Comparison of ENCODE assay signal across 18 cellular contexts in the genomic region with DNA sequence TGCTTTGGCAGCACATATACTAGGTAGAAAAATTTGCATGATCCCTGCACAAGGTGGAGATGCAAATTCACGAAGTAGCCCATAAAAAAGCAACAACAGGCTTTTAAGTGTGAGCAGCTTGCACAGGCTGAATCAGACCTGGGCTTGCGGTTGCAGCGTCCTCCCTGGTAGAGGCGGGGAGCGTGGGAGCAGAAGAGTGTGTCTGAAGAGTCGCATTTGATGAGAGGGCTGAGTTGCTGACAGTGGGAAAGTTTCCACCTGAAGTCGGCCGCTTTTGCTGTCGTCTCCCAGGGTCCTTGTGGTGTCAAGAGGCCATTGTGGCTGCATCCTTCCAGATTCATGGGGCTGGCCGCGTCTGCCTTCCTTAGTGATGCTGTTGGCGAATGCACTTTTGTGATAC. TPM values are rescaled to one million over a fixed set of nuclear protein-coding genes. Genes with fewer than 3 reads are reported as not detected.
DNase-seq lines count a peak whose midpoint lies in the region; ATAC-seq and TF ChIP-seq lines count a peak whose summit lies in the region.
"Had no signal": no experiment of that assay in that cellular context is flagged by ENCODE, and none has a peak within 500 bp of the region (broad histone marks: within the 10 kb centered on the region; RNA-seq: fewer than 3 reads in every experiment).

No MANE protein-coding gene starts in this region.

- H3K27me3 ChIP-seq in GM23338 (ENCODE audit: insufficient read depth), result no peaks in the 10 kb centered on the region
- H3K27me3 ChIP-seq: SJCRH30 had no signal

- DNase-seq in DMS79 (lab: John Stamatoyannopoulos, UW) (peak; percentile 85), GM23338 (ENCODE audit: low spot score) (no peak), NCI-H526 treated with DMSO at 0.1 percent for 48 hours (lab: John Stamatoyannopoulos, UW) (peak; percentile 96), germinal center (ENCODE audit: low spot score) (peak; percentile 29), NCI-H69 (lab: John Stamatoyannopoulos, UW) (no peak), T-helper 9 cell (no peak), progenitor cell of endocrine pancreas (ENCODE audit: low spot score, unreplicated experiment) (no peak), epidermal melanocyte (ENCODE audit: insufficient read length, low spot score) (no peak)
- DNase-seq: C1 segment of cervical spinal cord, GM23248, MV-4-11, NCI-H1436, NCI-H2081, NCI-H226, NCI-H748 treated with DMSO at 0.1 percent for 48 hours, PC-3, SJCRH30 had no signal

- peaks cover 2% of the 10 kb centered on the region for H3K27me3 Mint-ChIP-seq in GM23338 (ENCODE audit: insufficient read depth, low read depth, poor library complexity)
- no peaks in the 10 kb centered on the region for H3K27me3 Mint-ChIP-seq in progenitor cell of endocrine pancreas

- H3K36me3 Mint-ChIP-seq in GM23338 (ENCODE audit: low read depth) (peaks cover 20% of the 10 kb centered on the region), progenitor cell of endocrine pancreas (ENCODE audit: insufficient read depth) (peaks cover 14% of the 10 kb centered on the region)

- no peak overlapping the region for H3K4me3 ChIP-seq in GM23338
- H3K4me3 ChIP-seq: A549, GM23248, SJCRH30 had no signal

- 0 out of 2 replicates have a peak, but pooled peaks cover 3% of the 10 kb centered on the region for H3F3A ChIP-seq in GM23338 (replicated peaks; ENCODE audit: low read depth)

- no peak overlapping the region for H3K4me3 Mint-ChIP-seq in GM23338
- no peak overlapping the region for H3K4me3 Mint-ChIP-seq in progenitor cell of endocrine pancreas (ENCODE audit: low read depth)

- no peaks in the 10 kb centered on the region for H3K9me2 ChIP-seq in GM23338 (ENCODE audit: insufficient read depth)

- H3K4me2 ChIP-seq in GM23338, result no peak overlapping the region
- H3K4me2 ChIP-seq: A549 had no signal

- no peak for ATAC-seq in GM23338
- ATAC-seq: PC-3 had no signal

- peaks cover 17% of the 10 kb centered on the region; the same call in 1 of the 2 replicates for H3K36me3 ChIP-seq in GM23338 (ENCODE audit: insufficient read depth)

- 0 out of 2 replicates have a peak overlapping the region, but pooled peaks have one; percentile 63 for H3K27ac ChIP-seq in GM23338 (ENCODE audit: low read depth)
- H3K27ac ChIP-seq: A549, GM23248, SJCRH30 had no signal

- peaks cover 17% of the 10 kb centered on the region for H3K4me1 ChIP-seq in GM23338 (ENCODE audit: insufficient read depth)
- H3K4me1 ChIP-seq: A549 had no signal

- no peak overlapping the region for H2AFZ ChIP-seq in GM23338
- H2AFZ ChIP-seq: GM23248 had no signal

- H3K4me1 Mint-ChIP-seq in GM23338 (peaks cover 15% of the 10 kb centered on the region), progenitor cell of endocrine pancreas (ENCODE audit: low read depth) (peaks cover 4% of the 10 kb centered on the region)

- H3K9me3 Mint-ChIP-seq in GM23338, result no peaks in the 10 kb centered on the region; the same call in 2 of the 3 replicates
- H3K9me3 Mint-ChIP-seq in progenitor cell of endocrine pancreas (ENCODE audit: low read depth), result no peaks in the 10 kb centered on the region

- H3K27ac Mint-ChIP-seq in GM23338, result no peak overlapping the region
- no peak overlapping the region for H3K27ac Mint-ChIP-seq in progenitor cell of endocrine pancreas

- H3K79me2 ChIP-seq in GM23338 (replicated peaks; ENCODE audit: insufficient read depth), result peaks cover 75% of the 10 kb centered on the region

- TF ChIP-seq CTCF in GM23338 (conservative IDR thresholded peaks at IDR 0.05; ENCODE audit: low read depth in 2 of 2) (no peak), progenitor cell of endocrine pancreas (IDR thresholded peaks at IDR 0.05; ENCODE audit: unreplicated experiment) (no peak)

- peaks cover 50% of the 10 kb centered on the region for H4K20me1 ChIP-seq in GM23338 (replicated peaks; ENCODE audit: insufficient read depth)

TF ChIP-seq in GM23338, 12 proteins besides CTCF, POLR2A, EP300 and RAD21 (continues in another document):
- TF ChIP-seq ZNF114 (CRISPR knock-in tag; IDR thresholded peaks at IDR 0.05) (no peak), ZNF331 (CRISPR knock-in tag; IDR thresholded peaks at IDR 0.05; ENCODE audit: low read depth) (no peak), JUNB (IDR thresholded peaks at IDR 0.05; ENCODE audit: unreplicated experiment) (no peak), EZH2phosphoT487 (IDR thresholded peaks at IDR 0.05; ENCODE audit: unreplicated experiment) (no peak), EZH2 (IDR thresholded peaks at IDR 0.05; ENCODE audit: low read depth, unreplicated experiment) (no peak), NANOG (IDR thresholded peaks at IDR 0.05; ENCODE audit: borderline replicate concordance) (no peak), POLR2AphosphoS5 (IDR thresholded peaks at IDR 0.05; ENCODE audit: low read depth) (no peak), STAT1 (IDR thresholded peaks at IDR 0.05; ENCODE audit: unreplicated experiment) (no peak)
- TF ChIP-seq, protein P1, sequence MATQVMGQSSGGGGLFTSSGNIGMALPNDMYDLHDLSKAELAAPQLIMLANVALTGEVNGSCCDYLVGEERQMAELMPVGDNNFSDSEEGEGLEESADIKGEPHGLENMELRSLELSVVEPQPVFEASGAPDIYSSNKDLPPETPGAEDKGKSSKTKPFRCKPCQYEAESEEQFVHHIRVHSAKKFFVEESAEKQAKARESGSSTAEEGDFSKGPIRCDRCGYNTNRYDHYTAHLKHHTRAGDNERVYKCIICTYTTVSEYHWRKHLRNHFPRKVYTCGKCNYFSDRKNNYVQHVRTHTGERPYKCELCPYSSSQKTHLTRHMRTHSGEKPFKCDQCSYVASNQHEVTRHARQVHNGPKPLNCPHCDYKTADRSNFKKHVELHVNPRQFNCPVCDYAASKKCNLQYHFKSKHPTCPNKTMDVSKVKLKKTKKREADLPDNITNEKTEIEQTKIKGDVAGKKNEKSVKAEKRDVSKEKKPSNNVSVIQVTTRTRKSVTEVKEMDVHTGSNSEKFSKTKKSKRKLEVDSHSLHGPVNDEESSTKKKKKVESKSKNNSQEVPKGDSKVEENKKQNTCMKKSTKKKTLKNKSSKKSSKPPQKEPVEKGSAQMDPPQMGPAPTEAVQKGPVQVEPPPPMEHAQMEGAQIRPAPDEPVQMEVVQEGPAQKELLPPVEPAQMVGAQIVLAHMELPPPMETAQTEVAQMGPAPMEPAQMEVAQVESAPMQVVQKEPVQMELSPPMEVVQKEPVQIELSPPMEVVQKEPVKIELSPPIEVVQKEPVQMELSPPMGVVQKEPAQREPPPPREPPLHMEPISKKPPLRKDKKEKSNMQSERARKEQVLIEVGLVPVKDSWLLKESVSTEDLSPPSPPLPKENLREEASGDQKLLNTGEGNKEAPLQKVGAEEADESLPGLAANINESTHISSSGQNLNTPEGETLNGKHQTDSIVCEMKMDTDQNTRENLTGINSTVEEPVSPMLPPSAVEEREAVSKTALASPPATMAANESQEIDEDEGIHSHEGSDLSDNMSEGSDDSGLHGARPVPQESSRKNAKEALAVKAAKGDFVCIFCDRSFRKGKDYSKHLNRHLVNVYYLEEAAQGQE (IDR thresholded peaks at IDR 0.05; ENCODE audit: unreplicated experiment), result no peak
- TF ChIP-seq, protein P2, sequence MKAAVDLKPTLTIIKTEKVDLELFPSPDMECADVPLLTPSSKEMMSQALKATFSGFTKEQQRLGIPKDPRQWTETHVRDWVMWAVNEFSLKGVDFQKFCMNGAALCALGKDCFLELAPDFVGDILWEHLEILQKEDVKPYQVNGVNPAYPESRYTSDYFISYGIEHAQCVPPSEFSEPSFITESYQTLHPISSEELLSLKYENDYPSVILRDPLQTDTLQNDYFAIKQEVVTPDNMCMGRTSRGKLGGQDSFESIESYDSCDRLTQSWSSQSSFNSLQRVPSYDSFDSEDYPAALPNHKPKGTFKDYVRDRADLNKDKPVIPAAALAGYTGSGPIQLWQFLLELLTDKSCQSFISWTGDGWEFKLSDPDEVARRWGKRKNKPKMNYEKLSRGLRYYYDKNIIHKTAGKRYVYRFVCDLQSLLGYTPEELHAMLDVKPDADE (IDR thresholded peaks at IDR 0.05), result no peak

RNA-seq across cellular contexts. Expression of a gene that starts 6.2 kb away (rescaled TPM):
- total RNA-seq in GM23338 (2014; rRNA removed; shearing (Covaris generic)), result 64.4 and 64.5 TPM in 2 replicates
- polyA plus RNA-seq in GM23338 (2016; fragmentation: Nextera tagmentation; extraction: Ambion mirVana), result 31.1 and 33.0 TPM in 2 replicates
- 38.8 and 40.1 TPM in 2 replicates for total RNA-seq in progenitor cell of endocrine pancreas

Comparison
In these comparisons a context has a peak if more than half of its experiments do, and no peak if none do; other contexts are left out.
1. DNase-seq: peak in DMS79 (single experiment), NCI-H526 treated with DMSO at 0.1 percent for 48 hours (single experiment) and germinal center (single experiment); none in GM23338 (single experiment), NCI-H69 (single experiment), T-helper 9 cell (single experiment), progenitor cell of endocrine pancreas (single experiment) and epidermal melanocyte (single experiment).